In genomic region chr2:100394111-100394641, GRCh38 we compare ENCODE assay signal across 1 cellular context.
TF ChIP-seq lines count a peak whose summit lies in the region.

No MANE protein-coding gene starts in this region.

TF ChIP-seq in SK-N-SH, 30 proteins besides CTCF, POLR2A, EP300 and RAD21 (continued from another document):
- TF ChIP-seq USF2 (IDR thresholded peaks at IDR 0.05; ENCODE audit: borderline replicate concordance, low read depth, low read length): no peak
- TF ChIP-seq GABPA (IDR thresholded peaks at IDR 0.05; ENCODE audit: low read depth): no peak
- no peak for TF ChIP-seq FOXJ3 (CRISPR knock-in tag; IDR thresholded peaks at IDR 0.05)
